8 cellular contexts compared by ENCODE assay signal in the genomic region with DNA sequence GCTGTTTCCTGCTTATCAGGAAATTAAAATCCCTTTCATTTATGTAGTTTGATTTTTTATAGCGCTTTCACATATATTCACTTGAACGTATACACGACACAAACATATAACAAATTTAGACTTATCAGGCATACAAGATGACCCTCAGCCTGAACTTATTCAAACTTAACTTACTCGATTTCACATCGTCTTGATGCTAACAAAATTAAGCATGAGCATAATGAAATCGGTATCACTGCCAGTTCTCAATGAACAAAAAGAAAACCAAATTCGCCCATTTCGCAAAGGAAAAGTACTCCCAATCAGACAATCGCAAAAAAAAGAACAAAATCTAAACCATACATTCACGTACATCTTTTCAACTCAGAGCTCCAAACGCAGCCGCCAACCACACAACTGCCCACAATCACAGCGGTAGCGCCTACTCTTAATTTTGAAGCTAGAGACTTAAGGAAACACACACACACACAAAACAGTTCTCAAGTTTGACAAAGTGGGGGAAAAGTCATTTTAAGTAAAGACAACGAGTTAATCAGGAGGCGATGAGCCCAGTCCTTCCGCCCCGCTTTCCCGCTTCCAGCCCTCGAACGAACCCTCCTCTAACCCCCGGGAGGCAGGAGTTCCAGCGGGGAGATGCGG. TPM values are rescaled to one million over a fixed set of nuclear protein-coding genes. Genes with fewer than 3 reads are reported as not detected.
DNase-seq lines count a peak whose midpoint lies in the region; ATAC-seq and TF ChIP-seq lines count a peak whose summit lies in the region.

No MANE protein-coding gene starts in this region.

- H3K4me3 ChIP-seq in fibroblast of lung (replicated peaks in 1 of 4; ENCODE audit: control extremely low read depth in 1 of 4, insufficient read depth in 1 of 4, low read depth in 3 of 4, low read length in 4 of 4) (peak overlapping the region; percentile 91 to 99 (median 96)), psoas muscle (peak overlapping the region; percentile 68)

- DNase-seq in activated T-cell treated with anti-CD3 and anti-CD28 coated beads for 24 hours (ENCODE audit: low read depth) (peak; percentile 8), activated T-cell treated with anti-CD3 and anti-CD28 coated beads for 4 hours (no peak), fibroblast of lung (ENCODE audit: low read depth in 2 of 2) (peak; percentile 44 to 59), psoas muscle (no peak), SIG-M5 treated with dmso at 0.1 percent for 504 hours (lab: John Stamatoyannopoulos, UW; ENCODE audit: unreplicated experiment) (no peak), DMS153 (lab: John Stamatoyannopoulos, UW) (no peak)

- TF ChIP-seq CTCF in fibroblast of lung (conservative IDR thresholded peaks at IDR 0.05 in 1 of 2, IDR thresholded peaks at IDR 0.05 in 1 of 2; ENCODE audit: low read depth in 1 of 2, low read length in 2 of 2) (no peak), psoas muscle (IDR thresholded peaks at IDR 0.05) (no peak)

- no peaks in the 10 kb centered on the region for H3K27me3 ChIP-seq in fibroblast of lung (ENCODE audit: control insufficient read depth, insufficient read depth, low read length)
- H3K27me3 ChIP-seq in psoas muscle (ENCODE audit: insufficient read depth in 3 of 3, low read length in 2 of 3), result peaks cover 4 to 82% (median 19%) of the 10 kb centered on the region in 3 donors

- H3K27ac ChIP-seq in fibroblast of lung (ENCODE audit: insufficient read depth, low read length) (peak overlapping the region; percentile 94), psoas muscle (peak overlapping the region; percentile 46)

- H4K20me1 ChIP-seq in fibroblast of lung (ENCODE audit: control insufficient read depth, extremely low read depth, insufficient read depth, low read length), result no peaks in the 10 kb centered on the region

- H3K79me2 ChIP-seq in fibroblast of lung (ENCODE audit: control insufficient read depth, insufficient read depth, low read length), result peaks cover 57% of the 10 kb centered on the region

- H3K9ac ChIP-seq in fibroblast of lung (ENCODE audit: insufficient read depth, low read length), result peak overlapping the region; percentile 93

- peak overlapping the region; percentile 43 for H2AFZ ChIP-seq in fibroblast of lung (ENCODE audit: low read length)

- peaks cover 2% of the 10 kb centered on the region for H3K4me1 ChIP-seq in fibroblast of lung (ENCODE audit: control insufficient read depth, extremely low read depth, insufficient read depth, low read length)
- H3K4me1 ChIP-seq in psoas muscle, result no peaks in the 10 kb centered on the region

- WGBS in psoas muscle, 3 donors, result 3 to 6% (median 5%) methylated on average over 24 of the region's 24 CpGs

- peak overlapping the region; percentile 55 for H3K4me2 ChIP-seq in fibroblast of lung (ENCODE audit: extremely low read depth, insufficient read depth, low read length)

- H3K9me3 ChIP-seq in fibroblast of lung (ENCODE audit: control insufficient read depth, insufficient read depth, low read depth, low read length), result no peaks in the 10 kb centered on the region
- H3K9me3 ChIP-seq in psoas muscle, result no peaks in the 10 kb centered on the region

- intact Hi-C loops in psoas muscle (cut with DNase I), result no loop called here

- H3K36me3 ChIP-seq in fibroblast of lung (ENCODE audit: control insufficient read depth, insufficient read depth, low read length), result no peaks in the 10 kb centered on the region
- no peaks in the 10 kb centered on the region for H3K36me3 ChIP-seq in psoas muscle (ENCODE audit: insufficient read depth in 1 of 2, low read depth in 1 of 2)

- ATAC-seq in SK-N-SH treated with all-trans-retinoic acid at 6 μM for 48 hours (peak; percentile 32), psoas muscle (no peak), GM18519 (IDR thresholded peaks at IDR 0.05; ENCODE audit: low FRiP score, unreplicated experiment) (no peak)

TF ChIP-seq in SK-N-SH treated with all-trans-retinoic acid at 6 μM for 48 hours, 23 proteins besides CTCF, POLR2A, EP300 and RAD21:
- TF ChIP-seq ZNF8 (CRISPR knock-in tag; IDR thresholded peaks at IDR 0.05) (no peak), BACH2 (CRISPR knock-in tag; IDR thresholded peaks at IDR 0.05; ENCODE audit: borderline replicate concordance) (no peak), OSR1 (CRISPR knock-in tag; IDR thresholded peaks at IDR 0.05) (no peak), ESRRG (CRISPR knock-in tag; IDR thresholded peaks at IDR 0.05) (no peak), TCF4 (CRISPR knock-in tag; IDR thresholded peaks at IDR 0.05; ENCODE audit: borderline replicate concordance) (no peak), CSDC2 (CRISPR knock-in tag; IDR thresholded peaks at IDR 0.05) (no peak), ZNF70 (CRISPR knock-in tag; IDR thresholded peaks at IDR 0.05) (no peak), ZNF565 (CRISPR knock-in tag; conservative IDR thresholded peaks at IDR 0.05; ENCODE audit: low read depth) (no peak), SNAI2 (CRISPR knock-in tag; IDR thresholded peaks at IDR 0.05) (no peak), ARNTL (CRISPR knock-in tag; IDR thresholded peaks at IDR 0.05; ENCODE audit: borderline replicate concordance, low read depth) (no peak), PATZ1 (CRISPR knock-in tag; IDR thresholded peaks at IDR 0.05; ENCODE audit: borderline replicate concordance) (no peak), RARB (CRISPR knock-in tag; IDR thresholded peaks at IDR 0.05) (no peak), GLIS3 (CRISPR knock-in tag; IDR thresholded peaks at IDR 0.05) (no peak), ZFP30 (CRISPR knock-in tag; IDR thresholded peaks at IDR 0.05) (no peak)
- TF ChIP-seq, protein P1, sequence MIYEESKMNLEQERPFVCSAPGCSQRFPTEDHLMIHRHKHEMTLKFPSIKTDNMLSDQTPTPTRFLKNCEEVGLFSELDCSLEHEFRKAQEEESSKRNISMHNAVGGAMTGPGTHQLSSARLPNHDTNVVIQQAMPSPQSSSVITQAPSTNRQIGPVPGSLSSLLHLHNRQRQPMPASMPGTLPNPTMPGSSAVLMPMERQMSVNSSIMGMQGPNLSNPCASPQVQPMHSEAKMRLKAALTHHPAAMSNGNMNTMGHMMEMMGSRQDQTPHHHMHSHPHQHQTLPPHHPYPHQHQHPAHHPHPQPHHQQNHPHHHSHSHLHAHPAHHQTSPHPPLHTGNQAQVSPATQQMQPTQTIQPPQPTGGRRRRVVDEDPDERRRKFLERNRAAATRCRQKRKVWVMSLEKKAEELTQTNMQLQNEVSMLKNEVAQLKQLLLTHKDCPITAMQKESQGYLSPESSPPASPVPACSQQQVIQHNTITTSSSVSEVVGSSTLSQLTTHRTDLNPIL (CRISPR knock-in tag; IDR thresholded peaks at IDR 0.05; ENCODE audit: low read depth), result no peak
- TF ChIP-seq, protein P2, sequence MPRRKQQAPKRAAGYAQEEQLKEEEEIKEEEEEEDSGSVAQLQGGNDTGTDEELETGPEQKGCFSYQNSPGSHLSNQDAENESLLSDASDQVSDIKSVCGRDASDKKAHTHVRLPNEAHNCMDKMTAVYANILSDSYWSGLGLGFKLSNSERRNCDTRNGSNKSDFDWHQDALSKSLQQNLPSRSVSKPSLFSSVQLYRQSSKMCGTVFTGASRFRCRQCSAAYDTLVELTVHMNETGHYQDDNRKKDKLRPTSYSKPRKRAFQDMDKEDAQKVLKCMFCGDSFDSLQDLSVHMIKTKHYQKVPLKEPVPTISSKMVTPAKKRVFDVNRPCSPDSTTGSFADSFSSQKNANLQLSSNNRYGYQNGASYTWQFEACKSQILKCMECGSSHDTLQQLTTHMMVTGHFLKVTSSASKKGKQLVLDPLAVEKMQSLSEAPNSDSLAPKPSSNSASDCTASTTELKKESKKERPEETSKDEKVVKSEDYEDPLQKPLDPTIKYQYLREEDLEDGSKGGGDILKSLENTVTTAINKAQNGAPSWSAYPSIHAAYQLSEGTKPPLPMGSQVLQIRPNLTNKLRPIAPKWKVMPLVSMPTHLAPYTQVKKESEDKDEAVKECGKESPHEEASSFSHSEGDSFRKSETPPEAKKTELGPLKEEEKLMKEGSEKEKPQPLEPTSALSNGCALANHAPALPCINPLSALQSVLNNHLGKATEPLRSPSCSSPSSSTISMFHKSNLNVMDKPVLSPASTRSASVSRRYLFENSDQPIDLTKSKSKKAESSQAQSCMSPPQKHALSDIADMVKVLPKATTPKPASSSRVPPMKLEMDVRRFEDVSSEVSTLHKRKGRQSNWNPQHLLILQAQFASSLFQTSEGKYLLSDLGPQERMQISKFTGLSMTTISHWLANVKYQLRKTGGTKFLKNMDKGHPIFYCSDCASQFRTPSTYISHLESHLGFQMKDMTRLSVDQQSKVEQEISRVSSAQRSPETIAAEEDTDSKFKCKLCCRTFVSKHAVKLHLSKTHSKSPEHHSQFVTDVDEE (CRISPR knock-in tag; IDR thresholded peaks at IDR 0.05), result no peak

RNA-seq across cellular contexts. Expression of gene GJC1, which starts 1.0 kb away (rescaled TPM):
- total RNA-seq in fibroblast of lung (19.3 and 33.9 TPM in 2 replicates), psoas muscle (1 to 10 TPM; 4.7 to 7.9 (median 5.7) TPM)
- polyA plus RNA-seq in fibroblast of lung (33.6 and 97.3 TPM in 2 replicates), psoas muscle (1 to 10 TPM; 2.2 to 2.7 (median 2.5) TPM)
- 27.6 and 78.0 TPM in 2 replicates for polyA plus RNA-seq in fibroblast of lung (2012)
- polyA minus RNA-seq in fibroblast of lung (ENCODE audit: low replicate concordance), result 71.8 and 316 TPM in 2 replicates

RNA-seq across cellular contexts. Expression of gene HIGD1B, which starts 18.6 kb away (rescaled TPM):
- not detected in 2 replicates for total RNA-seq in fibroblast of lung
- polyA plus RNA-seq in fibroblast of lung, result 0.34 TPM in 1 of 2 replicates, not detected in the other
- polyA plus RNA-seq in fibroblast of lung (2012), result 0.52 TPM in 1 of 2 replicates, not detected in the other
- polyA minus RNA-seq in fibroblast of lung (ENCODE audit: low replicate concordance), result not detected in 2 replicates
- 10 to 100 TPM in 1 of 4 donors, 1 to 10 TPM in 3; 4.6 to 17.9 (median 6.7) TPM for total RNA-seq in psoas muscle
- 10 to 100 TPM in 2 of 3 donors, 1 to 10 TPM in 1; 10.0 to 14.2 (median 13.1) TPM for polyA plus RNA-seq in psoas muscle

Comparison
In these comparisons a context has a peak if more than half of its experiments do, and no peak if none do; other contexts are left out.
1. DNase-seq: peak in activated T-cell treated with anti-CD3 and anti-CD28 coated beads for 24 hours (single experiment) and fibroblast of lung (2 of 2); none in activated T-cell treated with anti-CD3 and anti-CD28 coated beads for 4 hours (single experiment), psoas muscle (0 of 2), SIG-M5 treated with dmso at 0.1 percent for 504 hours (single experiment) and DMS153 (single experiment).